1 cellular context compared by ENCODE assay signal in the genomic region with DNA sequence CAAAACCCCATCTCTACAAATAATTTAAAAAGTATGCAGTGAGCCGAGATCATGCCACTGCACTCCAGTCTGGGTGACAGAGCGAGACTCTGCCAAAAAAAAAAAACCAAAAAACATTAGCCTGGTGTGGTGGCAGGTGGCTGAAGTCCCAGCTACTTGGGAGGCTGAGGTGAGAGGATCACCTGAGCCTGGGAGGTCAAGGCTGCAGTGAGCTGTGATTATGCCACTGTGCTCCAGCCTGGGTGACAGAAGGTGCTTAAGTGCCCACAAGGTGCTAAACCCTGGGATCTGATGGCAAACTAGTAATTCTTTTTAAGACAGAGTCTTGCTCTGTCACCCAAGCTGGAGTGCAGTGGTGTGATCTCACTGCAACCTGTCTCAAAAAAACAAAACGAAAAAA.
TF ChIP-seq lines count a peak whose summit lies in the region.

No MANE protein-coding gene starts in this region.

TF ChIP-seq in HepG2, 621 proteins besides CTCF, POLR2A, EP300 and RAD21:
- TF ChIP-seq, protein P1, sequence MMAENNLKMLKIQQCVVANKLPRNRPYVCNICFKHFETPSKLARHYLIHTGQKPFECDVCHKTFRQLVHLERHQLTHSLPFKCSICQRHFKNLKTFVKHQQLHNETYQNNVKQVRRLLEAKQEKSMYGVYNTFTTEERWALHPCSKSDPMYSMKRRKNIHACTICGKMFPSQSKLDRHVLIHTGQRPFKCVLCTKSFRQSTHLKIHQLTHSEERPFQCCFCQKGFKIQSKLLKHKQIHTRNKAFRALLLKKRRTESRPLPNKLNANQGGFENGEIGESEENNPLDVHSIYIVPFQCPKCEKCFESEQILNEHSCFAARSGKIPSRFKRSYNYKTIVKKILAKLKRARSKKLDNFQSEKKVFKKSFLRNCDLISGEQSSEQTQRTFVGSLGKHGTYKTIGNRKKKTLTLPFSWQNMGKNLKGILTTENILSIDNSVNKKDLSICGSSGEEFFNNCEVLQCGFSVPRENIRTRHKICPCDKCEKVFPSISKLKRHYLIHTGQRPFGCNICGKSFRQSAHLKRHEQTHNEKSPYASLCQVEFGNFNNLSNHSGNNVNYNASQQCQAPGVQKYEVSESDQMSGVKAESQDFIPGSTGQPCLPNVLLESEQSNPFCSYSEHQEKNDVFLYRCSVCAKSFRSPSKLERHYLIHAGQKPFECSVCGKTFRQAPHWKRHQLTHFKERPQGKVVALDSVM (CRISPR knock-in tag; IDR thresholded peaks at IDR 0.05) = peak; percentile 60; the same call in 1 of the 2 replicates
TF ChIP-seq in HepG2: peak in this region for 1; not testable (repeated sequence) for 620.
